ENCODE assay signal across 8 cellular contexts in the genomic region with DNA sequence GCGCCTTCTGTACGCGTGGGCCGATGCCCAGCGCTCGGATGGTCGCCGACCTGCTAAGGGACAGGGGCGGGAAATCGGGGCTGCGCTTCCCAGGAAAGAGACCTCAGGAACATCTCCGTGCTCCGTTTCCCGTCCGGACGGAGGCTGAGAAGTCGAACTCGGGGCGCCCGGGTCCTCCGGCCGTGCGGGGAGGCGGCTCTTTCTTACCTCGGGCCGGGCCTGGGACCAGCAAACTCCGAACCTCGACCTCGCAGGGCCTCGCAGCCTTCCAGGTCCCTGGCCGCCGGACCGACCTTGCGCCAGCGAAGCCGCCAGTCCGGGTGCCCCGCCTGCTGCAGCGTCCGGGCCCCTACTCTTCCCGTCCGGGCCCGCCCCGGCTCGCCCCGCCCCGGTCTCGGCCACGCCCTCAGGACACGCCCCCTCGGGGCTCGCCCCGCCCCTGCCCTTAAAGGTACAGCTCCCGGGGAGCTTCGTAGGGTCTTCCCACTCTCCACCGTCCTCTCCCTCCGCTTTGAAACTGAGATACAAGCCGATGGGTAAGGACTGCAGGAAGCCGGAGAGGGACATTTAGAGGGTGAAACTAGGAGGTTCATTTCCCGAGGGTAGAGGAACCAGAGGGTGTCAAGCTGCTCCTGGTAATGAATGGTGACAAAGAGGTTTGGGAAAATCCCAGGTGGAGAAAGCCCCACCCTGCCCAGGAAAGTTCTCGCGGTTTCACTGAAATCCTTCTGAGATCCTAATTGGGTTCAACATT. TPM values are rescaled to one million over a fixed set of nuclear protein-coding genes. Genes with fewer than 3 reads are reported as not detected.
A peak's percentile ranks its signal among the peaks of the same experiment; 100 is the strongest.
DNase-seq lines count a peak whose midpoint lies in the region; ATAC-seq and TF ChIP-seq lines count a peak whose summit lies in the region.

A gene (minus strand): TSS at position 324 of the 754 bp plus-strand sequence. CDS start 2,231 bp downstream, outside the sequence.

- H3K4me1 ChIP-seq in right lobe of liver, result peaks cover 0 to 12% (median 0%) of the 10 kb centered on the region in 4 donors

- TF ChIP-seq CTCF in right lobe of liver (IDR thresholded peaks at IDR 0.05), result no peak

- H3K27ac ChIP-seq in right lobe of liver, result peak within 1 kb of the TSS; percentile 72 to 86 (median 75)

- peak within 1 kb of the TSS; percentile 73 to 75 (median 75) for H3K4me3 ChIP-seq in right lobe of liver

- intact Hi-C loops in right lobe of liver (cut with DNase I), result no loop called here

- H3K36me3 ChIP-seq in right lobe of liver, result peaks cover 0 to 3% (median 0%) of the 10 kb centered on the region in 4 donors

- no peaks in the 10 kb centered on the region for H3K27me3 ChIP-seq in right lobe of liver

- peak; percentile 95 for TF ChIP-seq POLR2A in right lobe of liver (IDR thresholded peaks at IDR 0.05)

- WGBS in right lobe of liver (ENCODE audit: insufficient coverage, low coverage, low lambda C conversion rate, missing lambda C conversion rate), result 0% methylated on average over 14 of the region's 62 CpGs

- no peaks in the 10 kb centered on the region for H3K9me3 ChIP-seq in right lobe of liver

- ATAC-seq in GM18909 (IDR thresholded peaks at IDR 0.05; ENCODE audit: poor library complexity, unreplicated experiment), result peak; percentile 88
- peak; percentile 94 for ATAC-seq in HG03159 (IDR thresholded peaks at IDR 0.05; ENCODE audit: unreplicated experiment)
- peak; percentile 99 for ATAC-seq in right lobe of liver

- DNase-seq in AG20443 (ENCODE audit: low spot score) (peak; percentile 98), NCI-H69 (lab: John Stamatoyannopoulos, UW) (peak; percentile 86), dermis microvascular lymphatic vessel endothelial cell (ENCODE audit: low read depth in 2 of 2) (peak; percentile 36 to 78), right lobe of liver (peak; percentile 93 to 95 (median 94))
- peak; percentile 88 to 90 for DNase-seq in activated CD4-positive, alpha-beta T cell treated with anti-CD3 and anti-CD28 coated beads, Interleukin-2, amount 50 U/mL, for 48 hours
- peak; percentile 87 for DNase-seq in stimulated activated CD4-positive, alpha-beta T cell treated with anti-CD3 and anti-CD28 coated beads, Interleukin-4, amount 100 ng/mL, for 1 hour

RNA-seq across cellular contexts. Expression of the gene that starts here (rescaled TPM):
- 12.6 and 15.6 TPM in 2 replicates for total RNA-seq in dermis microvascular lymphatic vessel endothelial cell
- total RNA-seq in right lobe of liver, result 10 to 100 TPM; 12.6 to 32.7 (median 21.5) TPM

Comparison
In these comparisons a context has a peak if more than half of its experiments do, and no peak if none do; other contexts are left out.
1. Peak in every context shown above with its lines: DNase-seq, ATAC-seq, H3K4me3 ChIP-seq and H3K27ac ChIP-seq.